8 cellular contexts compared by ENCODE assay signal in the genomic region with DNA sequence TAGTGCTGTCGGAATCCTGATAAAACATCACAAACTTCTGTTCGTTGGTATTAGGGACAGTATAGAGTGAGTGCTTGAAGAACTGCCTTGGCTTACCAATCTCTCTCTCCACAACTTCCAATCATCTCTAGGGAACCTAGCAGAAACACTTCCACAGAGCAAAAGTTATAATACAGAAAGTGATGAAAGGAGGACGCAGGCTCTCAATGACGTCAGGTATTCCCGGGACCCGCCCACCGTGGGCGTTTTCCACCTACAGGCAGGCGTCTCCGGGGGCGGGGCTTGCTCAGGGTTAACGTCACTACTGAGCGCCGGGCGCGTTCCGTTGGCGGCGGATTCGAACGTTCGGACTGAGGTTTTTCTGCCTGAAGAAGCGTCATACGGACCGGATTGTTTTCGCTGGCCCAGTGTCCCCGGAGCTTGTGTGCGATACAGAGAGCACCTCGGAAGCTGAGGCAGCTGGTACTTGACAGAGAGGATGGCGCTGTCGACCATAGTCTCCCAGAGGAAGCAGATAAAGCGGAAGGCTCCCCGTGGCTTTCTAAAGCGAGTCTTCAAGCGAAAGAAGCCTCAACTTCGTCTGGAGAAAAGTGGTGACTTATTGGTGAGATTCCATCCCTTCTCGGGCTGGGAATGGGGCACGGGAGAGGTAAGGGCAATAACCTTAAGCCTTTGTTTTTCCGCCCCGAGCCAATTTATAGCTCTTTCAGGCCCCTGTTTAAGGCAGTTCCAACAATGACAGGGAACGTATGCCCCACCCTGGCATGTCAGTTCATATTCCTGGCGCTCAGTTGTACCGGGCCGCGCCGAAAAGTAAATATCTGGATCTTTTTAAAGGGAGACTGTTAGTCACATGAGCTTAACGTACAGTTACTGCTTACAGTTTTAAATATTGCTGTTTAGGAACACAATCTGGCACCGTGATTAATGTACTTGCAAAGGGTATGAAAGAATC. TPM values are rescaled to one million over a fixed set of nuclear protein-coding genes. Genes with fewer than 3 reads are reported as not detected.
DNase-seq lines count a peak whose midpoint lies in the region; ATAC-seq lines count a peak whose summit lies in the region.

A gene (plus strand): TSS at position 320 of the 955 bp plus-strand sequence. CDS start 159 bp downstream, at position 479.

- H3K4me1 ChIP-seq in esophagus (ENCODE audit: control insufficient read depth in 2 of 2, insufficient read depth in 2 of 2, low read length in 1 of 2) (no peaks in the 10 kb centered on the region), mucosa of stomach (ENCODE audit: control insufficient read depth, insufficient read depth, low read length) (no peaks in the 10 kb centered on the region)

- no peaks in the 10 kb centered on the region for H3K36me3 ChIP-seq in esophagus (ENCODE audit: control insufficient read depth in 2 of 2, insufficient read depth in 2 of 2, low read length in 1 of 2)
- no peaks in the 10 kb centered on the region for H3K36me3 ChIP-seq in mucosa of stomach (ENCODE audit: control insufficient read depth, insufficient read depth, low read length)

- no peak within 1 kb of the TSS for H3K4me3 Mint-ChIP-seq in IgD-negative memory B cell

- H3K27me3 ChIP-seq in esophagus (ENCODE audit: control insufficient read depth in 1 of 2, insufficient read depth in 2 of 2, low read length in 2 of 2) (no peaks in the 10 kb centered on the region), mucosa of stomach (ENCODE audit: control insufficient read depth, insufficient read depth, low read length) (no peaks in the 10 kb centered on the region)

- peak within 1 kb of the TSS in 2 of 3 donors; percentile 25 to 40 for H3K27ac Mint-ChIP-seq in IgD-negative memory B cell

- peak within 1 kb of the TSS; percentile 63 to 99 for H3K4me3 ChIP-seq in esophagus (ENCODE audit: low read depth in 1 of 2, low read length in 2 of 2)
- H3K4me3 ChIP-seq in mucosa of stomach (ENCODE audit: low read length): peak within 1 kb of the TSS; percentile 88

- H3K9ac ChIP-seq in mucosa of stomach (ENCODE audit: low read length): peak within 1 kb of the TSS; percentile 78

- no peaks in the 10 kb centered on the region for H3K36me3 Mint-ChIP-seq in IgD-negative memory B cell

- H3K4me1 Mint-ChIP-seq in IgD-negative memory B cell: peaks cover 5 to 8% (median 7%) of the 10 kb centered on the region in 3 donors

- H3K9me3 Mint-ChIP-seq in IgD-negative memory B cell: no peaks in the 10 kb centered on the region

- no peaks in the 10 kb centered on the region for H3K27me3 Mint-ChIP-seq in IgD-negative memory B cell

- WGBS in esophagus, 2 donors: 3% methylated on average over 48 of the region's 48 CpGs

- H3K9me3 ChIP-seq in esophagus (ENCODE audit: control insufficient read depth in 2 of 2, insufficient read depth in 1 of 2, low read depth in 1 of 2, low read length in 1 of 2): no peaks in the 10 kb centered on the region
- H3K9me3 ChIP-seq in mucosa of stomach (ENCODE audit: control insufficient read depth, low read length): no peaks in the 10 kb centered on the region

- peak; percentile 95 for ATAC-seq in GM21619 (IDR thresholded peaks at IDR 0.05; ENCODE audit: unreplicated experiment)

- H3K27ac ChIP-seq in esophagus (ENCODE audit: low read depth in 2 of 2, low read length in 1 of 2): peak within 1 kb of the TSS; percentile 64 to 89

- DNase-seq in DMS53 treated with DMSO at 0.1 percent for 48 hours (lab: John Stamatoyannopoulos, UW; ENCODE audit: unreplicated experiment): peak; percentile 51
- DNase-seq in OCI-M2 (lab: John Stamatoyannopoulos, UW; ENCODE audit: unreplicated experiment): peak; percentile 79
- peak; percentile 94 for DNase-seq in activated T-cell treated with anti-CD3 and anti-CD28 coated beads for 24 hours (ENCODE audit: low read depth)
- DNase-seq in stimulated activated CD8-positive, alpha-beta memory T cell treated with anti-CD3 and anti-CD28 coated beads, Interleukin-4, amount 100 ng/mL, for 48 hours: peak; percentile 99

RNA-seq across cellular contexts. Expression of the gene that starts here (rescaled TPM):
- polyA plus RNA-seq in IgD-negative memory B cell: 6.2 TPM
- polyA plus RNA-seq in esophagus: 10 to 100 TPM; 28.8 to 62.3 TPM

Comparison
In these comparisons a context has a peak if more than half of its experiments do, and no peak if none do; other contexts are left out.
1. Peak in every context shown above with its lines: DNase-seq, ATAC-seq, H3K4me3 ChIP-seq and H3K27ac ChIP-seq.